ENCODE assay signal across 8 cellular contexts in the genomic region with DNA sequence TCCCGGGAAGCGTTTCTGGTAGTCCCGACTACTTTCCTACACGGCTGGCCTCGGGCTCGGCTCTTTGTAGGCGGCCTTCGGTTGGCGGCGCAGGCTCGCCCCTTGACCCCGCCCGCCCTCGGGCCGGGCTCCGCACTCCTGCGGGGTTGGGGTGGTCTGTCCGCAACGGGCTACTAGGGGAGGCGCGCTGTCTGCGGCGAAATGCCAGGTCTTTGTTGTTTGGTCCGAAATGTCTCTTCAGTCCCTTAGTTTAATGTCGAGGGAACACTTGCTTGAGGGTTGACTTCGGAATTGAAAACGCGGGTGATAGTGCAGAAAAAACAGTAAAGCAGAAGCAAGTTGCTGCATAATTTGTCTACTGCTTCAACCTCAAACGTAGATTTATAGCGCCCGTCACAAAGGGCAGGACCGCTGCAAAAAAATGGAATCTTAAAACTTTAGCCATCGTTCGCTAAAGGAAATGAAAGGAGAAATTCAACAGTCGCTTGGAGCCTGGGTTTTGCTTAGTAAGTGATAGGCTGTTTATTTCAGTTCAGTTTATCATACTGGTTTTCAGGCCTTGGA. TPM values are rescaled to one million over a fixed set of nuclear protein-coding genes. Genes with fewer than 3 reads are reported as not detected.
DNase-seq lines count a peak whose midpoint lies in the region; ATAC-seq, FAIRE-seq and TF ChIP-seq lines count a peak whose summit lies in the region.

No MANE protein-coding gene starts in this region.

- FAIRE-seq in keratinocyte (lab: Jason Lieb, UNC): no peak

- H3K27ac ChIP-seq in KOPT-K1 (ENCODE audit: low read depth, low read length, poor library complexity, severe bottlenecking): peak overlapping the region; percentile 82
- peak overlapping the region; percentile 96 for H3K27ac ChIP-seq in keratinocyte (ENCODE audit: control insufficient read depth, insufficient read depth, low read length)
- H3K27ac ChIP-seq in subcutaneous abdominal adipose tissue (ENCODE audit: low read depth, low read length): peak overlapping the region; percentile 95

- peaks cover 2% of the 10 kb centered on the region for H3K9me1 ChIP-seq in keratinocyte (ENCODE audit: control insufficient read depth, extremely low read depth, insufficient read depth, low read length)

- TF ChIP-seq CTCF in keratinocyte (optimal IDR thresholded peaks at IDR 0.05 in 1 of 3, IDR thresholded peaks at IDR 0.05 in 1 of 3, conservative IDR thresholded peaks at IDR 0.05 in 1 of 3; ENCODE audit: extremely low read depth in 1 of 3, insufficient read depth in 2 of 3, low read length in 3 of 3): no peak
- TF ChIP-seq CTCF in GM13977 (IDR thresholded peaks at IDR 0.05; ENCODE audit: extremely low read depth, insufficient read depth, missing control alignments): no peak

- H3K4me3 ChIP-seq in keratinocyte (ENCODE audit: control insufficient read depth in 2 of 3, extremely low read depth in 1 of 3, insufficient read depth in 2 of 3, low read depth in 1 of 3, low read length in 3 of 3) (peak overlapping the region; percentile 81 to 95 (median 92)), subcutaneous abdominal adipose tissue (ENCODE audit: low read depth in 1 of 5, low read length in 5 of 5) (peak overlapping the region; percentile 83 to 98 (median 92))

- H3K27me3 ChIP-seq in keratinocyte (ENCODE audit: control insufficient read depth, extremely low read depth, insufficient read depth, low read length): no peaks in the 10 kb centered on the region
- no peaks in the 10 kb centered on the region for H3K27me3 ChIP-seq in subcutaneous abdominal adipose tissue (ENCODE audit: control insufficient read depth in 5 of 5, insufficient read depth in 4 of 5, low read length in 5 of 5)

- H3K79me2 ChIP-seq in keratinocyte (ENCODE audit: control insufficient read depth, insufficient read depth, low read length): peaks cover 51% of the 10 kb centered on the region

- H3K4me2 ChIP-seq in keratinocyte (ENCODE audit: control insufficient read depth, extremely low read depth, insufficient read depth, low read depth, low read length): peak overlapping the region; percentile 77

- ATAC-seq in GM18498 (IDR thresholded peaks at IDR 0.05; ENCODE audit: unreplicated experiment) (peak; percentile 56), GM21825 (IDR thresholded peaks at IDR 0.05; ENCODE audit: unreplicated experiment) (peak; percentile 43)

- H4K20me1 ChIP-seq in keratinocyte (ENCODE audit: control insufficient read depth, extremely low read depth, insufficient read depth, low read length): no peaks in the 10 kb centered on the region

- H3K9ac ChIP-seq in keratinocyte (ENCODE audit: control insufficient read depth, extremely low read depth, insufficient read depth, low read length) (peak overlapping the region; percentile 79), subcutaneous abdominal adipose tissue (ENCODE audit: low read length in 5 of 5) (peak overlapping the region; percentile 78 to 94 (median 90))

- dilution Hi-C loops in keratinocyte (cut with MboI; ENCODE audit: extremely low pct_ligation_motif_present, low sequenced_read_pairs): no loop called here

- peak; percentile 38 for DNase-seq in amniotic epithelial cell (ENCODE audit: low read depth)
- no peak for DNase-seq in keratinocyte (ENCODE audit: low read depth, low spot score)
- no peak for DNase-seq in NK-92 (lab: John Stamatoyannopoulos, UW; ENCODE audit: unreplicated experiment)
- no peak for DNase-seq in GM13977 (ENCODE audit: low spot score)

- in situ Hi-C loops in GM13977 (cut with MboI; ENCODE audit: low pct_unique_long_range_greater_than_20kb, low sequenced_read_pairs, unreplicated experiment): no loop called here

- H3K36me3 ChIP-seq in KOPT-K1 (ENCODE audit: insufficient read depth, low read length) (peaks cover 24% of the 10 kb centered on the region), keratinocyte (ENCODE audit: control insufficient read depth in 2 of 2, extremely low read depth in 1 of 2, insufficient read depth in 2 of 2, low read length in 2 of 2) (peaks cover 2 to 10% of the 10 kb centered on the region in 2 experiments), subcutaneous abdominal adipose tissue (ENCODE audit: control insufficient read depth in 5 of 5, insufficient read depth in 5 of 5, low read length in 5 of 5) (peaks cover 9 to 20% (median 13%) of the 10 kb centered on the region in 5 donors)

- H3K4me1 ChIP-seq in keratinocyte (ENCODE audit: control insufficient read depth, extremely low read depth, insufficient read depth, low read length): peaks cover 19% of the 10 kb centered on the region
- H3K4me1 ChIP-seq in subcutaneous abdominal adipose tissue (ENCODE audit: control insufficient read depth in 5 of 5, insufficient read depth in 5 of 5, low read length in 5 of 5): peaks cover 0 to 62% (median 59%) of the 10 kb centered on the region in 5 donors

- H3K9me3 ChIP-seq in KOPT-K1 (ENCODE audit: insufficient read depth, low read length, poor library complexity, severe bottlenecking): no peaks in the 10 kb centered on the region
- no peaks in the 10 kb centered on the region for H3K9me3 ChIP-seq in keratinocyte (ENCODE audit: control insufficient read depth, low read depth, low read length)
- H3K9me3 ChIP-seq in subcutaneous abdominal adipose tissue (ENCODE audit: control insufficient read depth in 5 of 5, low read length in 5 of 5): no peaks in the 10 kb centered on the region

- peak overlapping the region; percentile 93 for H2AFZ ChIP-seq in keratinocyte (ENCODE audit: control insufficient read depth, low read length)

RNA-seq across cellular contexts. Expression of a gene that starts 0.4 kb away (rescaled TPM):
- 82.1 to 166 TPM (median 145 TPM) in 3 replicates for polyA plus RNA-seq in keratinocyte
- polyA plus RNA-seq in keratinocyte (2011; ENCODE audit: low read depth): 3.3 TPM
- polyA plus RNA-seq in keratinocyte (2011; cell fraction: cytosol; rRNA removed): 59.0 and 137 TPM in 2 replicates
- 178 and 228 TPM in 2 replicates for polyA plus RNA-seq in keratinocyte (2011; cell fraction: nucleus; rRNA removed)
- 27.6 and 44.4 TPM in 2 replicates for polyA plus RNA-seq in keratinocyte (2012; ENCODE audit: low replicate concordance)
- 62.0 to 103 TPM (median 95.9 TPM) in 3 replicates for polyA minus RNA-seq in keratinocyte
- polyA minus RNA-seq in keratinocyte (2011; cell fraction: cytosol; rRNA and poly(A)+ RNA removed): 32.4 TPM
- 61.0 and 113 TPM in 2 replicates for polyA minus RNA-seq in keratinocyte (2011; cell fraction: nucleus; rRNA and poly(A)+ RNA removed)

RNA-seq across cellular contexts. Expression of a gene that starts 0.5 kb away (rescaled TPM):
- 21.6 to 37.5 TPM (median 28.9 TPM) in 3 replicates for polyA plus RNA-seq in keratinocyte
- polyA plus RNA-seq in keratinocyte (2011; ENCODE audit: low read depth): 18.1 TPM
- 9.7 and 13.3 TPM in 2 replicates for polyA plus RNA-seq in keratinocyte (2011; cell fraction: cytosol; rRNA removed)
- polyA plus RNA-seq in keratinocyte (2011; cell fraction: nucleus; rRNA removed): 66.4 and 104 TPM in 2 replicates
- polyA plus RNA-seq in keratinocyte (2012; ENCODE audit: low replicate concordance): 13.3 and 15.1 TPM in 2 replicates
- polyA minus RNA-seq in keratinocyte: 4.7 to 37.6 TPM (median 16.3 TPM) in 3 replicates
- polyA minus RNA-seq in keratinocyte (2011; cell fraction: cytosol; rRNA and poly(A)+ RNA removed): 9.4 TPM
- 42.8 and 59.3 TPM in 2 replicates for polyA minus RNA-seq in keratinocyte (2011; cell fraction: nucleus; rRNA and poly(A)+ RNA removed)

RNA-seq across cellular contexts. Expression of a gene that starts 19.5 kb away (rescaled TPM):
- polyA plus RNA-seq in keratinocyte: 0.32 to 0.90 TPM (median 0.45 TPM) in 3 replicates
- 0.82 TPM for polyA plus RNA-seq in keratinocyte (2011; ENCODE audit: low read depth)
- polyA plus RNA-seq in keratinocyte (2011; cell fraction: cytosol; rRNA removed): 0.06 and 0.18 TPM in 2 replicates
- 2.8 and 3.4 TPM in 2 replicates for polyA plus RNA-seq in keratinocyte (2011; cell fraction: nucleus; rRNA removed)
- polyA plus RNA-seq in keratinocyte (2012; ENCODE audit: low replicate concordance): 0.29 and 0.58 TPM in 2 replicates
- polyA minus RNA-seq in keratinocyte: 0.66 to 2.5 TPM (median 0.85 TPM) in 3 replicates
- polyA minus RNA-seq in keratinocyte (2011; cell fraction: cytosol; rRNA and poly(A)+ RNA removed): not detected
- 3.6 and 7.2 TPM in 2 replicates for polyA minus RNA-seq in keratinocyte (2011; cell fraction: nucleus; rRNA and poly(A)+ RNA removed)
